In the genomic region with DNA sequence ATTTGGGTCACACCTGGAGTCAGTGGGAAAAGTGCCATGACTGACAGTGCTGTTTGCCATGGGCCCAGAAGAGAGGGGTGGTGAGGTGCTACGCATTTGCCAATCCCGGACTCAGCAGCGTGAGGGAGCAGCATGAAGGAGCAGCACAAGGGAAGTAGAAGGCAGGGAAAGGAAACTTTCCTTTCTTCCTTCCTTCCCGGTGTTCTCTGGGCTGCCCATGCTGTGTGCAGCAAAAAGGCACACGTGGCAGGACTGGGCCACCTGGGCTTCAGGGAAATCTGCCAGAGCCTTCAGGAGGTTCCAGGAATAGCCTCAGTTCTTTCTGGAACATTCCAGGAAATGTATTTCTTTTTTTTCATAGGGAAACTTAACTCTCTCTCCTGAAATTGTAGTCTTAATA, we compare ENCODE assay signal across 19 cellular contexts. TPM values are rescaled to one million over a fixed set of nuclear protein-coding genes. Genes with fewer than 3 reads are reported as not detected.
DNase-seq lines count a peak whose midpoint lies in the region; ATAC-seq and TF ChIP-seq lines count a peak whose summit lies in the region.
"Had no signal": no experiment of that assay in that cellular context is flagged by ENCODE, and none has a peak within 500 bp of the region (broad histone marks: within the 10 kb centered on the region; RNA-seq: fewer than 3 reads in every experiment).

No MANE protein-coding gene starts in this region.

- H3K27ac ChIP-seq in angular gyrus (ENCODE audit: low read depth, low read length) (peak overlapping the region; percentile 34), dorsolateral prefrontal cortex (peak overlapping the region in 50 of 59 donors; percentile 2 to 81 (median 60))
- H3K27ac ChIP-seq: KMS-11, PC-9 had no signal

- ATAC-seq in sciatic nerve: peak; percentile 26

- no peaks in the 10 kb centered on the region for H3K9me3 Mint-ChIP-seq in activated CD4-positive, alpha-beta T cell treated with anti-CD3 and anti-CD28 coated beads, Interleukin-2, amount 10 ng/mL, durations not matched to agents 7 days and 5 days
- no peaks in the 10 kb centered on the region for H3K9me3 Mint-ChIP-seq in activated CD4-positive, alpha-beta T cell treated with anti-CD3 and anti-CD28 coated beads, Interleukin-2, amount 10 ng/mL, durations not matched to agents 24 days and 14 days

- POLR2A ChIA-PET in activated CD4-positive, alpha-beta T cell treated with anti-CD3 and anti-CD28 coated beads, Interleukin-2, amount 10 ng/mL, durations not matched to agents 7 days and 5 days (lab: Charles Lee): no interaction called here

- no peaks in the 10 kb centered on the region for H3K36me3 Mint-ChIP-seq in activated CD4-positive, alpha-beta T cell treated with anti-CD3 and anti-CD28 coated beads, Interleukin-2, amount 10 ng/mL, durations not matched to agents 7 days and 5 days (ENCODE audit: low read depth)
- H3K36me3 Mint-ChIP-seq in activated CD4-positive, alpha-beta T cell treated with anti-CD3 and anti-CD28 coated beads, Interleukin-2, amount 10 ng/mL, durations not matched to agents 24 days and 14 days (ENCODE audit: low read depth): no peaks in the 10 kb centered on the region

- no peak overlapping the region for H3K4me3 Mint-ChIP-seq in activated CD4-positive, alpha-beta T cell treated with anti-CD3 and anti-CD28 coated beads, Interleukin-2, amount 10 ng/mL, durations not matched to agents 7 days and 5 days
- H3K4me3 Mint-ChIP-seq in activated CD4-positive, alpha-beta T cell treated with anti-CD3 and anti-CD28 coated beads, Interleukin-2, amount 10 ng/mL, durations not matched to agents 24 days and 14 days: no peak overlapping the region

- peak; percentile 43 for DNase-seq in RPMI7951 (ENCODE audit: low read depth)
- DNase-seq in dorsolateral prefrontal cortex: peak in 2 of 10 donors; percentile 34 to 76
- no peak for DNase-seq in sciatic nerve (ENCODE audit: low spot score)
- no peak for DNase-seq in activated CD4-positive, alpha-beta T cell treated with anti-CD3 and anti-CD28 coated beads, Interleukin-2, amount 10 ng/mL, durations not matched to agents 7 days and 5 days
- no peak for DNase-seq in activated CD4-positive, alpha-beta T cell treated with anti-CD3 and anti-CD28 coated beads, Interleukin-2, amount 10 ng/mL, durations not matched to agents 24 days and 14 days
- DNase-seq in ecto neural progenitor cell (ENCODE audit: low spot score): no peak
- DNase-seq: ACHN, AML-193, COR-L47, EL, NCI-H1048, NCI-H1436 treated with DMSO at 0.1 percent for 48 hours, NCI-H2081, NCI-H510A, NCI-H774, PC-9, SHP77 had no signal

- intact Hi-C loops in dorsolateral prefrontal cortex (cut with DNase I): no loop called here
- intact Hi-C loops in sciatic nerve (cut with DNase I): no loop called here
- intact Hi-C loops in activated CD4-positive, alpha-beta T cell treated with anti-CD3 and anti-CD28 coated beads, Interleukin-2, amount 10 ng/mL, durations not matched to agents 24 days and 14 days (cut with micrococcal nuclease): no loop called here

- H3K4me1 Mint-ChIP-seq in activated CD4-positive, alpha-beta T cell treated with anti-CD3 and anti-CD28 coated beads, Interleukin-2, amount 10 ng/mL, durations not matched to agents 7 days and 5 days: no peaks in the 10 kb centered on the region
- no peaks in the 10 kb centered on the region for H3K4me1 Mint-ChIP-seq in activated CD4-positive, alpha-beta T cell treated with anti-CD3 and anti-CD28 coated beads, Interleukin-2, amount 10 ng/mL, durations not matched to agents 24 days and 14 days

- H3K27me3 ChIP-seq in dorsolateral prefrontal cortex: no peaks in the 10 kb centered on the region

- H3K4me3 ChIP-seq in dorsolateral prefrontal cortex: no peak overlapping the region
- H3K4me3 ChIP-seq: PC-9 had no signal

- TF ChIP-seq CTCF in dorsolateral prefrontal cortex (IDR thresholded peaks at IDR 0.05 in 54 of 56, conservative IDR thresholded peaks at IDR 0.05 in 2 of 56; ENCODE audit: low read depth in 1 of 56, partially characterized antibody in 56 of 56): no peak

- H3K27me3 Mint-ChIP-seq in activated CD4-positive, alpha-beta T cell treated with anti-CD3 and anti-CD28 coated beads, Interleukin-2, amount 10 ng/mL, durations not matched to agents 7 days and 5 days: peaks cover 2% of the 10 kb centered on the region
- peaks cover 6% of the 10 kb centered on the region for H3K27me3 Mint-ChIP-seq in activated CD4-positive, alpha-beta T cell treated with anti-CD3 and anti-CD28 coated beads, Interleukin-2, amount 10 ng/mL, durations not matched to agents 24 days and 14 days

- CTCF ChIA-PET in activated CD4-positive, alpha-beta T cell treated with anti-CD3 and anti-CD28 coated beads, Interleukin-2, amount 10 ng/mL, durations not matched to agents 7 days and 5 days (lab: Charles Lee): interaction anchor here (0.6 to 1.2 kb wide), 2 partner anchors 15 to 96 kb away, joined by 3 read pairs; no protein-coding TSS in a partner anchor

- H3K27ac Mint-ChIP-seq in activated CD4-positive, alpha-beta T cell treated with anti-CD3 and anti-CD28 coated beads, Interleukin-2, amount 10 ng/mL, durations not matched to agents 7 days and 5 days: no peak overlapping the region
- no peak overlapping the region for H3K27ac Mint-ChIP-seq in activated CD4-positive, alpha-beta T cell treated with anti-CD3 and anti-CD28 coated beads, Interleukin-2, amount 10 ng/mL, durations not matched to agents 24 days and 14 days

RNA-seq across cellular contexts. Expression of a gene that starts 23.1 kb away (rescaled TPM):
- total RNA-seq in RPMI7951 (2014; rRNA removed; shearing (Covaris generic)): 4.0 and 4.2 TPM in 2 replicates
- total RNA-seq in dorsolateral prefrontal cortex (100 to 1,000 TPM; 145 to 347 (median 241) TPM), sciatic nerve (5.4 TPM)
- total RNA-seq in activated CD4-positive, alpha-beta T cell treated with anti-CD3 and anti-CD28 coated beads, Interleukin-2, amount 10 ng/mL, durations not matched to agents 7 days and 5 days: under 1 TPM; 0.30 to 0.44 TPM
- 0.47 and 0.52 TPM in 2 replicates for total RNA-seq in activated CD4-positive, alpha-beta T cell treated with anti-CD3 and anti-CD28 coated beads, Interleukin-2, amount 10 ng/mL, durations not matched to agents 24 days and 14 days

Comparison
In these comparisons a context has a peak if more than half of its experiments do, and no peak if none do; other contexts are left out.
1. RNA of a gene that starts 23.1 kb away (total RNA-seq): 145 to 347 TPM in dorsolateral prefrontal cortex; 5.4 TPM in sciatic nerve (single experiment), 4.0 to 4.2 TPM in RPMI7951, 0.47 to 0.52 TPM in activated CD4-positive, alpha-beta T cell treated with anti-CD3 and anti-CD28 coated beads, Interleukin-2, amount 10 ng/mL, durations not matched to agents 24 days and 14 days and 0.30 to 0.44 TPM in activated CD4-positive, alpha-beta T cell treated with anti-CD3 and anti-CD28 coated beads, Interleukin-2, amount 10 ng/mL, durations not matched to agents 7 days and 5 days; every median in the first group is over 10 times any median in the second.